14 cellular contexts compared by ENCODE assay signal in genomic region chr11:114984611-114985163, GRCh38.
A peak's percentile ranks its signal among the peaks of the same experiment; 100 is the strongest.
DNase-seq lines count a peak whose midpoint lies in the region; ATAC-seq, FAIRE-seq and TF ChIP-seq lines count a peak whose summit lies in the region.
"Had no signal": no experiment of that assay in that cellular context is flagged by ENCODE, and none has a peak within 500 bp of the region (broad histone marks: within the 10 kb centered on the region; RNA-seq: fewer than 3 reads in every experiment).

No MANE protein-coding gene starts in this region.

- no peak for TF ChIP-seq POLR2A in K562 (conservative IDR thresholded peaks at IDR 0.05)

- no peak overlapping the region for H3K4me2 ChIP-seq in K562 (ENCODE audit: insufficient read depth, low read length)
- H3K4me2 ChIP-seq: A549 had no signal

- intact Hi-C loops in K562 (cut with micrococcal nuclease), result no loop called here

- DNase-seq in DMS 273 treated with DMSO at 0.1 percent for 48 hours (lab: John Stamatoyannopoulos, UW) (peak; percentile 3), OCI-M1 (lab: John Stamatoyannopoulos, UW) (peak; percentile 75), K562 (ENCODE audit: extremely low read depth in 1 of 4, low spot score in 3 of 4) (peak in 1 of 4 experiments; percentile 11), pons (ENCODE audit: low spot score) (peak; percentile 6)
- DNase-seq: Caco-2; CD8-positive, alpha-beta T cell had no signal

- no peaks in the 10 kb centered on the region for H3K9me3 ChIP-seq in K562 (replicated peaks; ENCODE audit: control insufficient read depth, insufficient read depth, low read depth, low read length)
- H3K9me3 ChIP-seq: A549, Caco-2, HAP-1 had no signal

- in situ Hi-C loops in K562 (cut with MboI), result no loop called here

- H3K9me1 ChIP-seq in K562 (ENCODE audit: control insufficient read depth, insufficient read depth, low read length), result no peaks in the 10 kb centered on the region

- no peak for TF ChIP-seq CTCF in K562 (IDR thresholded peaks at IDR 0.05 in 2 of 3, conservative IDR thresholded peaks at IDR 0.05 in 1 of 3; ENCODE audit: insufficient read depth in 2 of 3, low read depth in 1 of 3, low read length in 3 of 3)

- BruUV-seq in K562 (replicated peaks; lab: Mats Ljungman, UMichigan), result no TSS peak

- TF ChIP-seq RAD21 in K562 (CRISPR knock-in tag; conservative IDR thresholded peaks at IDR 0.05 in 1 of 2, IDR thresholded peaks at IDR 0.05 in 1 of 2), result no peak

- POLR2A ChIA-PET in K562 (lab: Yijun Ruan, JAX), result no interaction called here

- H3K4me3 ChIP-seq in K562, result no peak overlapping the region
- H3K4me3 ChIP-seq: A549, GM12878, HAP-1 had no signal

- no peaks in the 10 kb centered on the region; a peak in 1 of 5 replicates for H3K4me1 ChIP-seq in K562 (replicated peaks in 1 of 2; ENCODE audit: control insufficient read depth in 2 of 2, insufficient read depth in 2 of 2, low read length in 2 of 2)
- H3K4me1 ChIP-seq: A549, HAP-1 had no signal

- H2AFZ ChIP-seq in K562 (ENCODE audit: low read depth, low read length), result no peak overlapping the region

- no peaks in the 10 kb centered on the region for H3K79me2 ChIP-seq in K562 (ENCODE audit: control insufficient read depth, insufficient read depth, low read length)

- H3K27me3 ChIP-seq in K562 (ENCODE audit: control insufficient read depth in 2 of 2, insufficient read depth in 2 of 2, low read length in 2 of 2), result peaks cover 0 to 9% of the 10 kb centered on the region in 2 experiments; a peak in 1 of 5 replicates

- H4K20me1 ChIP-seq in K562 (replicated peaks; ENCODE audit: control insufficient read depth, insufficient read depth, low read length), result no peaks in the 10 kb centered on the region

- no peaks in the 10 kb centered on the region for H3K36me3 ChIP-seq in K562 (ENCODE audit: control insufficient read depth, insufficient read depth, low read length)
- H3K36me3 ChIP-seq: HAP-1 had no signal

- TF ChIP-seq EP300 in K562 (IDR thresholded peaks at IDR 0.05; ENCODE audit: low read length), result no peak; the same call in 1 of the 2 replicates

- no peak for FAIRE-seq in K562 (lab: Jason Lieb, UNC)
- FAIRE-seq: A549, GM12878, H1 had no signal

- no peak for ATAC-seq in K562
- no peak for ATAC-seq in GM21360 (IDR thresholded peaks at IDR 0.05; ENCODE audit: unreplicated experiment)
- no peak for ATAC-seq in GM18502 (IDR thresholded peaks at IDR 0.05; ENCODE audit: poor library complexity, unreplicated experiment)
- no peak for ATAC-seq in HG02981 (IDR thresholded peaks at IDR 0.05; ENCODE audit: unreplicated experiment)
- ATAC-seq: A549; CD8-positive, alpha-beta T cell; GM12878 had no signal

- WGBS in K562 (ENCODE audit: insufficient coverage, low coverage, missing lambda C conversion rate), result 0% methylated on average over 9 of the region's 9 CpGs

- no peak overlapping the region for H3K27ac ChIP-seq in K562 (ENCODE audit: extremely low read depth, low read depth, low read length)
- H3K27ac ChIP-seq: A549, HL-60 had no signal

- CTCF ChIA-PET in K562 (lab: Yijun Ruan, JAX; ENCODE audit: low intra/inter-chr PET ratio), result no interaction called here

- no peak overlapping the region for H3K9ac ChIP-seq in K562 (ENCODE audit: insufficient read depth in 1 of 2, low read depth in 2 of 2, low read length in 2 of 2)

TF ChIP-seq in K562, 482 proteins besides CTCF, POLR2A, EP300 and RAD21:
- 0 out of 2 replicates have a peak, but pooled peaks have one; percentile 55 for TF ChIP-seq PML (IDR thresholded peaks at IDR 0.05; ENCODE audit: low read length)
- TF ChIP-seq POLR2AphosphoS5 (IDR thresholded peaks at IDR 0.05; ENCODE audit: control insufficient read depth, insufficient read depth, low read depth, low read length), result peak; percentile 48; the same call in 1 of the 2 replicates
- TF ChIP-seq MTF1 (CRISPR knock-in tag; IDR thresholded peaks at IDR 0.05; ENCODE audit: borderline replicate concordance), result no peak
- TF ChIP-seq CCNT2 (IDR thresholded peaks at IDR 0.05; ENCODE audit: borderline replicate concordance, extremely low read depth, insufficient read length, low read depth, low read length), result peak; percentile 25
- TF ChIP-seq CBFA2T2 (conservative IDR thresholded peaks at IDR 0.05), result peak; percentile 77
- peak; percentile 66 for TF ChIP-seq TCF3 (CRISPR knock-in tag; IDR thresholded peaks at IDR 0.05)
- no peak for TF ChIP-seq SLC30A9 (CRISPR knock-in tag; IDR thresholded peaks at IDR 0.05)
- TF ChIP-seq MAFF (IDR thresholded peaks at IDR 0.05; ENCODE audit: low read length), result peak; percentile 26; the same call in 1 of the 2 replicates
- TF ChIP-seq ARID1B (IDR thresholded peaks at IDR 0.05), result peak; percentile 78
- TF ChIP-seq, protein P1, sequence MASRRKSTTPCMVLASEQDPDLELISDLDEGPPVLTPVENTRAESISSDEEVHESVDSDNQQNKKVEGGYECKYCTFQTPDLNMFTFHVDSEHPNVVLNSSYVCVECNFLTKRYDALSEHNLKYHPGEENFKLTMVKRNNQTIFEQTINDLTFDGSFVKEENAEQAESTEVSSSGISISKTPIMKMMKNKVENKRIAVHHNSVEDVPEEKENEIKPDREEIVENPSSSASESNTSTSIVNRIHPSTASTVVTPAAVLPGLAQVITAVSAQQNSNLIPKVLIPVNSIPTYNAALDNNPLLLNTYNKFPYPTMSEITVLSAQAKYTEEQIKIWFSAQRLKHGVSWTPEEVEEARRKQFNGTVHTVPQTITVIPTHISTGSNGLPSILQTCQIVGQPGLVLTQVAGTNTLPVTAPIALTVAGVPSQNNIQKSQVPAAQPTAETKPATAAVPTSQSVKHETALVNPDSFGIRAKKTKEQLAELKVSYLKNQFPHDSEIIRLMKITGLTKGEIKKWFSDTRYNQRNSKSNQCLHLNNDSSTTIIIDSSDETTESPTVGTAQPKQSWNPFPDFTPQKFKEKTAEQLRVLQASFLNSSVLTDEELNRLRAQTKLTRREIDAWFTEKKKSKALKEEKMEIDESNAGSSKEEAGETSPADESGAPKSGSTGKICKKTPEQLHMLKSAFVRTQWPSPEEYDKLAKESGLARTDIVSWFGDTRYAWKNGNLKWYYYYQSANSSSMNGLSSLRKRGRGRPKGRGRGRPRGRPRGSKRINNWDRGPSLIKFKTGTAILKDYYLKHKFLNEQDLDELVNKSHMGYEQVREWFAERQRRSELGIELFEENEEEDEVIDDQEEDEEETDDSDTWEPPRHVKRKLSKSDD (conservative IDR thresholded peaks at IDR 0.05; ENCODE audit: low read length), result no peak
- TF ChIP-seq C11orf30 (IDR thresholded peaks at IDR 0.05; ENCODE audit: low read depth), result peak; percentile 59
- TF ChIP-seq MAFG (tag; conservative IDR thresholded peaks at IDR 0.05), result peak; percentile 72
- TF ChIP-seq PHB (CRISPR knock-in tag; IDR thresholded peaks at IDR 0.05), result no peak
- TF ChIP-seq TEAD4 (IDR thresholded peaks at IDR 0.05; ENCODE audit: low read length), result peak; percentile 87
- TF ChIP-seq TEAD4 (CRISPR knock-in tag; IDR thresholded peaks at IDR 0.05; ENCODE audit: borderline replicate concordance), result no peak
- TF ChIP-seq TAF15 (IDR thresholded peaks at IDR 0.05; ENCODE audit: low read depth, low read length), result no peak
- peak; percentile 38; the same call in 1 of the 2 replicates for TF ChIP-seq NFE2 (IDR thresholded peaks at IDR 0.05; ENCODE audit: low read depth)
- TF ChIP-seq NCOR1 (IDR thresholded peaks at IDR 0.05), result peak; percentile 51
- peak; percentile 84 for TF ChIP-seq TAL1 (IDR thresholded peaks at IDR 0.05)
- peak; percentile 33; the same call in 1 of the 2 replicates for TF ChIP-seq KLF16 (IDR thresholded peaks at IDR 0.05)
- 0 out of 2 replicates have a peak, but pooled peaks have one; percentile 28 for TF ChIP-seq DPF2 (IDR thresholded peaks at IDR 0.05)
- TF ChIP-seq MTA2 (IDR thresholded peaks at IDR 0.05; ENCODE audit: low read depth), result peak; percentile 66
- TF ChIP-seq NFIC (IDR thresholded peaks at IDR 0.05), result peak; percentile 38
- TF ChIP-seq CBFA2T3 (IDR thresholded peaks at IDR 0.05), result peak; percentile 83
- TF ChIP-seq ZNF316 (IDR thresholded peaks at IDR 0.05), result peak; percentile 64
- TF ChIP-seq RCOR1 (IDR thresholded peaks at IDR 0.05; ENCODE audit: borderline replicate concordance in 1 of 2, low read depth in 2 of 2, low read length in 2 of 2), result 0 out of 4 replicates have a peak, but pooled peaks of 1 of the 2 experiments have one; percentile 21
